Comparison of ENCODE assay signal across 9 cellular contexts in genomic region chr12:120265203-120265482, GRCh38. TPM values are rescaled to one million over a fixed set of nuclear protein-coding genes. Genes with fewer than 3 reads are reported as not detected.
DNase-seq lines count a peak whose midpoint lies in the region; ATAC-seq, FAIRE-seq and TF ChIP-seq lines count a peak whose summit lies in the region.
"Had no signal": no experiment of that assay in that cellular context is flagged by ENCODE, and none has a peak within 500 bp of the region (broad histone marks: within the 10 kb centered on the region; RNA-seq: fewer than 3 reads in every experiment).

No MANE protein-coding gene starts in this region.

- FAIRE-seq in H1 (lab: Jason Lieb, UNC) = no peak

- CTCF ChIA-PET in H1 (lab: Charles Lee; ENCODE audit: partially characterized antibody) = interaction anchor here (0.6 to 34.8 kb wide), 14 partner anchors 8 to 148 kb away, joined by 3 to 930 read pairs (median 5); partner anchors contain the start of genes RAB35, RNU4-2, RPLP0 and SIRT4

- peak overlapping the region; percentile 44; the same call in 1 of the 2 replicates for H3K9ac ChIP-seq in KMS-11
- peak overlapping the region; percentile 35 to 94 (median 77); a peak in 6 of 7 replicates for H3K9ac ChIP-seq in H1 (replicated peaks in 1 of 4; ENCODE audit: extremely low read depth in 1 of 4, low read depth in 3 of 4, low read length in 3 of 4)

- POLR2A ChIA-PET in H1 (lab: Charles Lee; ENCODE audit: partially characterized antibody) = interaction anchor here (0.9 to 88.3 kb wide), 5 partner anchors 2 to 172 kb away, joined by 3 to 4270 read pairs (median 4); partner anchors contain the start of genes GCN1, PXN, RNU4-1 and RNU4-2

- no peak for TF ChIP-seq POLR2A in H1 (IDR thresholded peaks at IDR 0.05; ENCODE audit: control extremely low read depth in 1 of 2, low read depth in 2 of 2, low read length in 2 of 2)

- H2AK5ac ChIP-seq in H1 (ENCODE audit: low read depth, low read length) = no peak overlapping the region

- H3K4me3 ChIP-seq in KMS-11 (IDR thresholded peaks at IDR 0.05; ENCODE audit: insufficient read depth, low read depth, low read length) (no peak overlapping the region), H1 (ENCODE audit: extremely low read depth in 1 of 4, insufficient read depth in 2 of 4, low read depth in 3 of 4, low read length in 4 of 4) (peak overlapping the region; percentile 65 to 85 (median 80))

- H3K36me3 ChIP-seq in KMS-11 (ENCODE audit: insufficient read depth) (no peaks in the 10 kb centered on the region), H1 (ENCODE audit: control insufficient read depth in 2 of 4, insufficient read depth in 4 of 4, low read length in 3 of 4) (no peaks in the 10 kb centered on the region)

- H4K5ac ChIP-seq in H1 (ENCODE audit: insufficient read length, low read depth, low read length) = no peak overlapping the region

- no peak for TF ChIP-seq CTCF in KMS-11 (conservative IDR thresholded peaks at IDR 0.05; ENCODE audit: low read depth, low read length)
- TF ChIP-seq CTCF in H1 (IDR thresholded peaks at IDR 0.05; ENCODE audit: control extremely low read depth in 1 of 3, insufficient read depth in 1 of 3, low read depth in 1 of 3, low read length in 3 of 3) = no peak
- no peak for TF ChIP-seq CTCF in omental fat pad (IDR thresholded peaks at IDR 0.05)

- peak overlapping the region; percentile 38; the same call in 1 of the 2 replicates for H2AFZ ChIP-seq in KMS-11 (ENCODE audit: low read depth)
- H2AFZ ChIP-seq in H1 (ENCODE audit: low read length) = no peak overlapping the region

- peak overlapping the region; percentile 74 for H3K56ac ChIP-seq in H1 (replicated peaks; ENCODE audit: insufficient read length, low read depth, low read length)

- ATAC-seq in GM18502 (IDR thresholded peaks at IDR 0.05; ENCODE audit: poor library complexity, unreplicated experiment) (peak; percentile 43), omental fat pad (ENCODE audit: low FRiP score) (peak; percentile 12), GM18868 (IDR thresholded peaks at IDR 0.05; ENCODE audit: unreplicated experiment) (no peak)

- H3K79me2 ChIP-seq in KMS-11 (ENCODE audit: insufficient read depth, low read depth) (no peaks in the 10 kb centered on the region), H1 (ENCODE audit: control insufficient read depth in 1 of 2, insufficient read depth in 2 of 2, low read length in 2 of 2) (peaks cover 35 to 51% of the 10 kb centered on the region in 2 experiments)

- no peak for TF ChIP-seq EP300 in H1 (IDR thresholded peaks at IDR 0.05; ENCODE audit: borderline replicate concordance in 1 of 2, low read depth in 2 of 2, low read length in 2 of 2)

- H3K9me3 ChIP-seq in H1 (ENCODE audit: insufficient read depth in 2 of 2, low read depth in 1 of 2, low read length in 1 of 2) = no peaks in the 10 kb centered on the region

- no peak overlapping the region for H3K18ac ChIP-seq in H1 (ENCODE audit: extremely low read depth, low read length)

- H3K79me1 ChIP-seq in H1 (ENCODE audit: low read depth, low read length) = peaks cover 21% of the 10 kb centered on the region

- no peak for TF ChIP-seq RAD21 in H1 (IDR thresholded peaks at IDR 0.05 in 1 of 2, conservative IDR thresholded peaks at IDR 0.05 in 1 of 2; ENCODE audit: low read depth in 2 of 2, low read length in 2 of 2)

- no peak overlapping the region for H2BK12ac ChIP-seq in H1 (ENCODE audit: low read depth, low read length)

- H3K4me1 ChIP-seq in KMS-11 (ENCODE audit: low read depth, poor library complexity, severe bottlenecking) (no peaks in the 10 kb centered on the region), H1 (replicated peaks in 1 of 4; ENCODE audit: control insufficient read depth in 3 of 4, insufficient read depth in 4 of 4, low read length in 3 of 4) (peaks cover 15 to 29% (median 19%) of the 10 kb centered on the region in 4 experiments)

- H3K4ac ChIP-seq in H1 (replicated peaks; ENCODE audit: insufficient read length, low read depth, low read length) = peak overlapping the region; percentile 34

- H3K27me3 ChIP-seq in KMS-11 (ENCODE audit: insufficient read depth, low read depth) = no peaks in the 10 kb centered on the region
- no peaks in the 10 kb centered on the region for H3K27me3 ChIP-seq in H1 (replicated peaks in 1 of 4; ENCODE audit: control insufficient read depth in 3 of 4, extremely low read depth in 1 of 4, insufficient read depth in 3 of 4, low read length in 3 of 4)

- H2BK5ac ChIP-seq in H1 (ENCODE audit: low read depth, low read length) = 0 out of 2 replicates have a peak overlapping the region, but pooled peaks have one; percentile 44

- no peak for DNase-seq in H1 (ENCODE audit: low read depth in 1 of 2, low spot score in 2 of 2)
- DNase-seq in omental fat pad (ENCODE audit: low spot score) = no peak
- DNase-seq in activated CD4-positive, CD25-positive, alpha-beta regulatory T cell treated with anti-CD3 and anti-CD28 coated beads, Interleukin-2, amount 50 U/mL, for 72 hours = no peak
- no peak for DNase-seq in GM03348 (ENCODE audit: low spot score)
- no peak for DNase-seq in NCI-H748 (lab: John Stamatoyannopoulos, UW; ENCODE audit: unreplicated experiment)

- H2BK120ac ChIP-seq in H1 (replicated peaks; ENCODE audit: low read depth, low read length) = no peak overlapping the region

- H2BK15ac ChIP-seq in H1 (ENCODE audit: low read length) = no peak overlapping the region

- H3K23me2 ChIP-seq in H1 (ENCODE audit: low read depth, low read length) = peaks cover 8% of the 10 kb centered on the region; the same call in 1 of the 2 replicates

- H3K4me2 ChIP-seq in KMS-11 = peak overlapping the region; percentile 36
- peak overlapping the region; percentile 92 to 96 for H3K4me2 ChIP-seq in H1 (ENCODE audit: insufficient read depth in 1 of 2, low read depth in 2 of 2, low read length in 2 of 2)

- H3K23ac ChIP-seq in H1 (ENCODE audit: insufficient read length) = no peak overlapping the region

- no peak overlapping the region for H2BK20ac ChIP-seq in H1 (ENCODE audit: low read length)

- H4K8ac ChIP-seq in H1 (ENCODE audit: extremely low read depth, insufficient read depth, low read length) = peak overlapping the region; percentile 83; the same call in 1 of the 2 replicates

- H3K27ac ChIP-seq in KMS-11 (no peak overlapping the region), H1 (ENCODE audit: low read depth, low read length) (peak overlapping the region; percentile 83)

- H4K20me1 ChIP-seq in KMS-11 (ENCODE audit: insufficient read depth) = no peaks in the 10 kb centered on the region
- H4K20me1 ChIP-seq in H1 (replicated peaks in 1 of 2; ENCODE audit: control insufficient read depth in 1 of 2, insufficient read depth in 2 of 2, low read length in 2 of 2) = peaks cover 7 to 14% of the 10 kb centered on the region in 2 experiments

- H3K14ac ChIP-seq in H1 (ENCODE audit: insufficient read length) = no peak overlapping the region

- 2% methylated on average over 10 of the region's 21 CpGs; no CpG with 5 or more reads in 1 of the 2 experiments for WGBS in H1 (ENCODE audit: extremely low coverage in 1 of 2, insufficient coverage in 1 of 2, insufficient read length in 1 of 2, insufficient replicate concordance in 2 of 2, low coverage in 1 of 2, low lambda C conversion rate in 2 of 2, missing lambda C conversion rate in 1 of 2), 2 experiments

- H4K91ac ChIP-seq in H1 (replicated peaks; ENCODE audit: insufficient read length, low read length) = no peak overlapping the region

RNA-seq across cellular contexts. Expression of gene PXN, which starts 0.4 kb away (rescaled TPM):
- total RNA-seq in H1 (2021; fragmentation: NEBNext Ultra II Directional; extraction: Animal tissue kit (Norgen Biotek cat#: 25700)) = 105 and 109 TPM in 2 replicates
- 51.0 and 89.2 TPM in 2 replicates for polyA plus RNA-seq in H1 (2011; rRNA removed)
- polyA plus RNA-seq in H1 (2011; cell fraction: cytosol; rRNA removed) = 29.0 TPM
- 80.4 TPM for polyA plus RNA-seq in H1 (2011; cell fraction: nucleus; rRNA removed)
- polyA plus RNA-seq in H1 (2012, experiment 1 of 2) = 58.2 to 73.1 TPM (median 70.3 TPM) in 4 replicates
- polyA plus RNA-seq in H1 (2012, experiment 2 of 2) = 83.1 TPM
- 88.7 TPM for polyA plus RNA-seq in H1 (2013, experiment 1 of 2)
- 91.0 TPM for polyA plus RNA-seq in H1 (2013, experiment 2 of 2)
- 45.0 and 62.0 TPM in 2 replicates for polyA minus RNA-seq in H1 (2011; rRNA and poly(A)+ RNA removed)
- polyA minus RNA-seq in H1 (2011; cell fraction: cytosol; rRNA and poly(A)+ RNA removed) = 30.5 TPM
- polyA minus RNA-seq in H1 (2011; cell fraction: nucleus; rRNA and poly(A)+ RNA removed) = 33.2 TPM
- 100 to 1,000 TPM in 1 of 4 donors, 10 to 100 TPM in 3; 40.0 to 151 (median 73.1) TPM for total RNA-seq in omental fat pad

RNA-seq across cellular contexts. Expression of gene RNU4-2, which starts 26.6 kb away (rescaled TPM):
- total RNA-seq in H1 (2021; fragmentation: NEBNext Ultra II Directional; extraction: Animal tissue kit (Norgen Biotek cat#: 25700)) = 1,112 and 1,388 TPM in 2 replicates
- polyA plus RNA-seq in H1 (2011; rRNA removed) = under 0.01 TPM in 2 replicates
- under 0.01 TPM for polyA plus RNA-seq in H1 (2011; cell fraction: cytosol; rRNA removed)
- polyA plus RNA-seq in H1 (2011; cell fraction: nucleus; rRNA removed) = under 0.01 TPM
- 129 to 168 TPM in 2 of 4 replicates, not detected in the others for polyA plus RNA-seq in H1 (2012, experiment 1 of 2)
- polyA plus RNA-seq in H1 (2012, experiment 2 of 2) = not detected
- not detected for polyA plus RNA-seq in H1 (2013, experiment 1 of 2)
- polyA plus RNA-seq in H1 (2013, experiment 2 of 2) = not detected
- polyA minus RNA-seq in H1 (2011; rRNA and poly(A)+ RNA removed) = 15,221 and 27,096 TPM in 2 replicates
- polyA minus RNA-seq in H1 (2011; cell fraction: cytosol; rRNA and poly(A)+ RNA removed) = 41,377 TPM
- polyA minus RNA-seq in H1 (2011; cell fraction: nucleus; rRNA and poly(A)+ RNA removed) = under 0.01 TPM
- under 1 TPM; under 0.01 TPM for total RNA-seq in omental fat pad
- total RNA-seq: NCI-H460 had no signal

RNA-seq across cellular contexts. Expression of gene RNU4-1, which starts 27.9 kb away (rescaled TPM):
- 1,424 and 1,786 TPM in 2 replicates for total RNA-seq in H1 (2021; fragmentation: NEBNext Ultra II Directional; extraction: Animal tissue kit (Norgen Biotek cat#: 25700))
- under 0.01 TPM in 2 replicates for polyA plus RNA-seq in H1 (2011; rRNA removed)
- polyA plus RNA-seq in H1 (2011; cell fraction: cytosol; rRNA removed) = under 0.01 TPM
- polyA plus RNA-seq in H1 (2011; cell fraction: nucleus; rRNA removed) = under 0.01 TPM
- polyA plus RNA-seq in H1 (2012, experiment 1 of 2) = 269 to 479 TPM in 2 of 4 replicates, not detected in the others
- not detected for polyA plus RNA-seq in H1 (2012, experiment 2 of 2)
- not detected for polyA plus RNA-seq in H1 (2013, experiment 1 of 2)
- polyA plus RNA-seq in H1 (2013, experiment 2 of 2) = not detected
- 17,972 and 34,273 TPM in 2 replicates for polyA minus RNA-seq in H1 (2011; rRNA and poly(A)+ RNA removed)
- polyA minus RNA-seq in H1 (2011; cell fraction: cytosol; rRNA and poly(A)+ RNA removed) = 67,273 TPM
- polyA minus RNA-seq in H1 (2011; cell fraction: nucleus; rRNA and poly(A)+ RNA removed) = under 0.01 TPM
- total RNA-seq in omental fat pad = under 1 TPM in 2 of 4 donors, not detected in 2; under 0.01 TPM
- total RNA-seq: NCI-H460 had no signal

RNA-seq across cellular contexts. Expression of gene SIRT4, which starts 37.0 kb away (rescaled TPM):
- 2.3 and 4.1 TPM in 2 replicates for total RNA-seq in H1 (2021; fragmentation: NEBNext Ultra II Directional; extraction: Animal tissue kit (Norgen Biotek cat#: 25700))
- 2.7 and 3.8 TPM in 2 replicates for polyA plus RNA-seq in H1 (2011; rRNA removed)
- polyA plus RNA-seq in H1 (2011; cell fraction: cytosol; rRNA removed) = 4.1 TPM
- 3.0 TPM for polyA plus RNA-seq in H1 (2011; cell fraction: nucleus; rRNA removed)
- polyA plus RNA-seq in H1 (2012, experiment 1 of 2) = 2.8 to 5.4 TPM (median 4.4 TPM) in 4 replicates
- 3.1 TPM for polyA plus RNA-seq in H1 (2012, experiment 2 of 2)
- polyA plus RNA-seq in H1 (2013, experiment 1 of 2) = 1.4 TPM
- polyA plus RNA-seq in H1 (2013, experiment 2 of 2) = 2.1 TPM
- polyA minus RNA-seq in H1 (2011; rRNA and poly(A)+ RNA removed) = 2.5 and 3.1 TPM in 2 replicates
- polyA minus RNA-seq in H1 (2011; cell fraction: cytosol; rRNA and poly(A)+ RNA removed) = 1.9 TPM
- 1.4 TPM for polyA minus RNA-seq in H1 (2011; cell fraction: nucleus; rRNA and poly(A)+ RNA removed)
- total RNA-seq in omental fat pad = 1 to 10 TPM in 3 of 4 donors, not detected in 1; 1.3 to 2.4 (median 1.4) TPM

Comparison
In these comparisons a context has a peak if more than half of its experiments do, and no peak if none do; other contexts are left out.
1. RNA of gene RNU4-2, which starts 26.6 kb away (total RNA-seq): 1,112 to 1,388 TPM in H1; under 0.01 TPM in omental fat pad; every median in the first group is over 1,000 times any median in the second.
2. RNA of gene RNU4-1, which starts 27.9 kb away (total RNA-seq): 1,424 to 1,786 TPM in H1; under 0.01 TPM in omental fat pad; every median in the first group is over 1,000 times any median in the second.